In genomic region chr10:133529576-133529946, GRCh38 we compare ENCODE assay signal across 2 cellular contexts.
TF ChIP-seq lines count a peak whose summit lies in the region.

No MANE protein-coding gene starts in this region.

TF ChIP-seq in liver, 16 proteins besides CTCF, POLR2A, EP300 and RAD21:
- TF ChIP-seq HNF4A (conservative IDR thresholded peaks at IDR 0.05) (no peak), ATF3 (IDR thresholded peaks at IDR 0.05) (no peak), HNF4G (IDR thresholded peaks at IDR 0.05) (no peak), REST (IDR thresholded peaks at IDR 0.05) (no peak), EGR1 (IDR thresholded peaks at IDR 0.05; ENCODE audit: low read depth in 2 of 2) (no peak), FOXA2 (IDR thresholded peaks at IDR 0.05) (no peak), MAX (IDR thresholded peaks at IDR 0.05) (no peak), SP1 (IDR thresholded peaks at IDR 0.05) (no peak), RXRA (IDR thresholded peaks at IDR 0.05) (no peak), YY1 (IDR thresholded peaks at IDR 0.05) (no peak)

TF ChIP-seq in HepG2, 621 proteins besides CTCF, POLR2A, EP300 and RAD21:
- TF ChIP-seq CENPBD1 (CRISPR knock-in tag; IDR thresholded peaks at IDR 0.05; ENCODE audit: borderline replicate concordance, low read depth) (no peak), HNRNPH1 (optimal IDR thresholded peaks at IDR 0.05; ENCODE audit: low read depth, low read length) (no peak), ZNF468 (CRISPR knock-in tag; IDR thresholded peaks at IDR 0.05) (no peak), ZNF800 (CRISPR knock-in tag; IDR thresholded peaks at IDR 0.05) (no peak), ZNF496 (CRISPR knock-in tag; IDR thresholded peaks at IDR 0.05; ENCODE audit: insufficient replicate concordance) (no peak), RXRB (CRISPR knock-in tag; IDR thresholded peaks at IDR 0.05; ENCODE audit: borderline replicate concordance) (no peak), ZNF282 (IDR thresholded peaks at IDR 0.05; ENCODE audit: partially characterized antibody) (no peak), SIN3B (IDR thresholded peaks at IDR 0.05; ENCODE audit: low read length) (no peak)
